ENCODE assay signal across 17 cellular contexts in genomic region chr6:1406306-1407058, GRCh38. TPM values are rescaled to one million over a fixed set of nuclear protein-coding genes. Genes with fewer than 3 reads are reported as not detected.
DNase-seq lines count a peak whose midpoint lies in the region; ATAC-seq and TF ChIP-seq lines count a peak whose summit lies in the region.
"Had no signal": no experiment of that assay in that cellular context is flagged by ENCODE, and none has a peak within 500 bp of the region (broad histone marks: within the 10 kb centered on the region; RNA-seq: fewer than 3 reads in every experiment).

No MANE protein-coding gene starts in this region.

- TF ChIP-seq CTCF in left lung (IDR thresholded peaks at IDR 0.05) = no peak

- H3K9me3 ChIP-seq in left lung = no peaks in the 10 kb centered on the region
- H3K9me3 ChIP-seq: pancreas, suprapubic skin had no signal

- H3K36me3 ChIP-seq in left lung = no peaks in the 10 kb centered on the region
- H3K36me3 ChIP-seq: heart right ventricle, pancreas, suprapubic skin, WERI-Rb-1 had no signal

- no peak overlapping the region for H3K4me3 ChIP-seq in left lung
- H3K4me3 ChIP-seq: heart right ventricle, pancreas, suprapubic skin had no signal

- ATAC-seq in left lung = peak; percentile 53
- no peak for ATAC-seq in HG03039 (IDR thresholded peaks at IDR 0.05; ENCODE audit: unreplicated experiment)
- ATAC-seq: heart right ventricle had no signal

- H3K27ac ChIP-seq in left lung = peak overlapping the region in 1 of 2 donors; percentile 44
- H3K27ac ChIP-seq: C4-2B, heart right ventricle, pancreas, suprapubic skin, WERI-Rb-1 had no signal

- peaks cover 4 to 11% of the 10 kb centered on the region in 2 donors for H3K4me1 ChIP-seq in left lung
- H3K4me1 ChIP-seq: heart right ventricle, pancreas, suprapubic skin had no signal

- H3K27me3 ChIP-seq in left lung = peaks cover 0 to 35% of the 10 kb centered on the region in 2 donors
- H3K27me3 ChIP-seq: pancreas had no signal

- intact Hi-C loops in left lung (cut with DNase I) = no loop called here

- DNase-seq in AG20443 (ENCODE audit: low spot score) (peak; percentile 76), HT1080 (ENCODE audit: low read depth) (peak; percentile 28), amniotic epithelial cell (ENCODE audit: low read depth) (peak; percentile 12), left lung (no peak), kidney glomerular epithelial cell (lab: John Stamatoyannopoulos, UW) (no peak), NCI-H2081 treated with DMSO at 0.1 percent for 48 hours (lab: John Stamatoyannopoulos, UW) (no peak), 8988T (no peak)
- DNase-seq: activated CD8-positive, alpha-beta memory T cell treated with anti-CD3 and anti-CD28 coated beads for 24 hours; heart right ventricle; kidney; NCI-H1105 treated with DMSO at 0.1 percent for 48 hours; stimulated activated CD4-positive, alpha-beta T cell treated with anti-CD3 and anti-CD28 coated beads, Interleukin-12 subunit alpha, Interleukin-12 subunit beta, amount 100 ng/mL, for 4 hours; WERI-Rb-1 had no signal

RNA-seq across cellular contexts. Expression of gene FOXF2, which starts 17.1 kb away (rescaled TPM):
- 6.8 and 10.0 TPM in 2 replicates for total RNA-seq in HT1080 (2014; rRNA removed; shearing (Covaris generic))
- 20.4 and 21.4 TPM in 2 replicates for polyA plus RNA-seq in HT1080 (2015; cell fraction: cytosol; rRNA removed)
- polyA plus RNA-seq in HT1080 (2015; cell fraction: nucleus; rRNA removed) = 10.2 and 10.6 TPM in 2 replicates
- 10 to 100 TPM; 12.6 to 17.7 TPM for total RNA-seq in left lung

Comparison
In these comparisons a context has a peak if more than half of its experiments do, and no peak if none do; other contexts are left out.
1. DNase-seq: peak in AG20443 (single experiment), HT1080 (single experiment) and amniotic epithelial cell (single experiment); none in left lung (0 of 2), kidney glomerular epithelial cell (single experiment), NCI-H2081 treated with DMSO at 0.1 percent for 48 hours (single experiment) and 8988T (single experiment).